In genomic region chr1:162373541-162374375, GRCh38 we compare ENCODE assay signal across 14 cellular contexts. TPM values are rescaled to one million over a fixed set of nuclear protein-coding genes. Genes with fewer than 3 reads are reported as not detected.
DNase-seq lines count a peak whose midpoint lies in the region; ATAC-seq, FAIRE-seq and TF ChIP-seq lines count a peak whose summit lies in the region.
"Had no signal": no experiment of that assay in that cellular context is flagged by ENCODE, and none has a peak within 500 bp of the region (broad histone marks: within the 10 kb centered on the region; RNA-seq: fewer than 3 reads in every experiment).

No MANE protein-coding gene starts in this region.

- FAIRE-seq in HTR-8/SVneo (lab: Jason Lieb, UNC): no peak
- FAIRE-seq: bronchial epithelial cell had no signal

- H3K4me3 Mint-ChIP-seq in osteocyte (ENCODE audit: unreplicated experiment): no peak overlapping the region

- H3K9me3 Mint-ChIP-seq in osteocyte (ENCODE audit: unreplicated experiment): no peaks in the 10 kb centered on the region
- H3K9me3 Mint-ChIP-seq: activated T-helper 2 cell treated with anti-CD3 and anti-CD28 coated beads, Interferon-gamma antibody, Interleukin-2, Interleukin-4, amounts not matched to agents 10 μg/mL and 5 μg/mL and 100 μg/mL, durations not matched to agents 14 hours and 24 hours and 36 hours had no signal

- no peaks in the 10 kb centered on the region for H3K27me3 Mint-ChIP-seq in osteocyte (ENCODE audit: unreplicated experiment)

- TF ChIP-seq CTCF in osteocyte (IDR thresholded peaks at IDR 0.05): no peak

- H3K4me1 Mint-ChIP-seq in osteocyte (ENCODE audit: unreplicated experiment): peaks cover 9% of the 10 kb centered on the region

- DNase-seq in AG08395 (ENCODE audit: low spot score) (peak; percentile 15), HTR-8/SVneo (ENCODE audit: insufficient read length, low spot score) (peak; percentile 61), amniotic epithelial cell (ENCODE audit: low read depth) (peak; percentile 49), left lobe of liver (ENCODE audit: low spot score) (peak; percentile 46), GM19240 (ENCODE audit: insufficient read length, low spot score) (no peak), cerebellar nuclear complex (lab: John Stamatoyannopoulos, UW) (no peak), amygdala (lab: John Stamatoyannopoulos, UW) (no peak), osteocyte (ENCODE audit: extremely low spot score, unreplicated experiment) (no peak)
- DNase-seq: activated CD4-positive, alpha-beta T cell treated with anti-CD3 and anti-CD28 coated beads, Interleukin-2, amount 50 U/mL, for 1 hour; hippocampal formation had no signal

- no peaks in the 10 kb centered on the region for H3K36me3 Mint-ChIP-seq in osteocyte (ENCODE audit: unreplicated experiment)

- no peak for ATAC-seq in left lobe of liver

- H3K27ac Mint-ChIP-seq in osteocyte (ENCODE audit: unreplicated experiment): no peak overlapping the region
- H3K27ac Mint-ChIP-seq: activated T-helper 2 cell treated with anti-CD3 and anti-CD28 coated beads, Interferon-gamma antibody, Interleukin-2, Interleukin-4, amounts not matched to agents 10 μg/mL and 5 μg/mL and 100 μg/mL, durations not matched to agents 14 hours and 24 hours and 36 hours had no signal

RNA-seq across cellular contexts. Expression of gene SPATA46, which starts 2.9 kb away (rescaled TPM):
- total RNA-seq in left lobe of liver (not detected), osteocyte (not detected in 2 replicates)
- total RNA-seq: activated T-helper 2 cell treated with anti-CD3 and anti-CD28 coated beads, Interferon-gamma antibody, Interleukin-2, Interleukin-4, amounts not matched to agents 10 μg/mL and 5 μg/mL and 100 μg/mL, durations not matched to agents 14 hours and 24 hours and 36 hours; bronchial epithelial cell; Daoy; T-helper 1 cell treated with Interleukin-12 subunit alpha and Interleukin-12 subunit beta and Interleukin-4 antibody, amounts not matched to agents 30 ng/mL and 1 ng/mL, for 36 hours had no signal

RNA-seq across cellular contexts. Expression of gene C1orf226, which starts 7.8 kb away (rescaled TPM):
- total RNA-seq in left lobe of liver (50.4 TPM), osteocyte (2.7 and 3.2 TPM in 2 replicates)
- total RNA-seq: T-helper 1 cell treated with Interleukin-12 subunit alpha and Interleukin-12 subunit beta and Interleukin-4 antibody, amounts not matched to agents 30 ng/mL and 1 ng/mL, for 36 hours had no signal

RNA-seq across cellular contexts. Expression of gene SH2D1B, which starts 38.2 kb away (rescaled TPM):
- total RNA-seq in left lobe of liver (0.10 TPM), osteocyte (not detected in 2 replicates)
- total RNA-seq: bronchial epithelial cell; T-helper 1 cell treated with Interleukin-12 subunit alpha and Interleukin-12 subunit beta and Interleukin-4 antibody, amounts not matched to agents 30 ng/mL and 1 ng/mL, for 36 hours had no signal

Comparison
In these comparisons a context has a peak if more than half of its experiments do, and no peak if none do; other contexts are left out.
1. DNase-seq: peak in AG08395 (single experiment), HTR-8/SVneo (single experiment), amniotic epithelial cell (single experiment) and left lobe of liver (single experiment); none in GM19240 (single experiment), cerebellar nuclear complex (0 of 2), amygdala (0 of 56) and osteocyte (single experiment).
2. RNA of gene C1orf226, which starts 7.8 kb away (total RNA-seq): 50.4 TPM in left lobe of liver (single experiment); 2.7 to 3.2 TPM in osteocyte; every median in the first group is over 10 times any median in the second.